In the genomic region with DNA sequence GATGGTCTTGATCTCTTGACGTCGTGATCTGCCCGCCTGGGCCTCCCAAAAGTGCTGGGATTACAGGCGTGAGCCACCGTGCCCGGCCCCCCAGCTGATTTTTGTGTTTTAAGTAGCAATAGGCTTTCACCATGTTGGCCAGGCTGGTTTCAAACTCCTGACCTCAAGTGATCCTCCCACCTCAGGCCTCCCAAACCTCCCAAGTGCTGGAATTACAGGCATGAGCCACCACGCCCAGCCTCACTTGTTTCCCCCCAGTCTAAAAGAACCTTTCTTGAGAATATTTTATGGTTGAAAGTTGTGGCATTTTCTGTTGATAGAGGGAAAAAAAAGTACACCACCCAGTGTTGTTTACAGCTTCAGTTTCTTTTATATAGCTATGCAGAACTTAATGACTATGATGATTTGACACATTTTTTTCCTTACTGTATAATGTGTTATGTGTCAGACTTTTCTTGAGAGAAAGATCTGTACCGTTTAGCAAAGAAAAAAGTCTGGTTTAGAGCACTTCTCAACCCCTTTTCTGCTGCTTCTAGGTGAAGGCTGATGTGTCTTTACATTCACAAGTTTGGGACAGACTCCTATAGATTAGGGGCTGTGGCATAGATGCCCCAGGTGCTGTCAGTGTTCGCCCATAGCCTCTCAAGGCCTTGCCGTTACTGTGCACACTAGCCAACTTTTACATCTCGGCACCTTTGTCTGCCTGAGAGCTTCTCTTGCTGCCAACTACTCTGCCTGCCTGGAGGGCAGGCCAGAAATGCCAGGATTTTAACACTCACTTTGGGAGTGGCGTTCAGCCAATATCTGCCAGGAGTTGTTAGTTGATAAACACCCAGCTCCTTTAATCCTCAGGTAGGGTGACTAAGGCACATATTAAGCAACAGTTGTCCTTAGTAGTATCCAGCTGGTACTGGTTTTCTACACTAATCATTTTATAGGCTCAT, we compare ENCODE assay signal across 13 cellular contexts. TPM values are rescaled to one million over a fixed set of nuclear protein-coding genes. Genes with fewer than 3 reads are reported as not detected.
DNase-seq lines count a peak whose midpoint lies in the region; ATAC-seq and TF ChIP-seq lines count a peak whose summit lies in the region.
"Had no signal": no experiment of that assay in that cellular context is flagged by ENCODE, and none has a peak within 500 bp of the region (broad histone marks: within the 10 kb centered on the region; RNA-seq: fewer than 3 reads in every experiment).

No MANE protein-coding gene starts in this region.

- no peak overlapping the region for H3K4me3 ChIP-seq in esophagus squamous epithelium
- no peak overlapping the region for H3K4me3 ChIP-seq in psoas muscle
- H3K4me3 ChIP-seq: testis had no signal

- peaks cover 20% of the 10 kb centered on the region for H3K36me3 Mint-ChIP-seq in HFFc6 (ENCODE audit: low read depth)
- H3K36me3 Mint-ChIP-seq in stimulated activated effector memory CD8-positive, alpha-beta T cell treated with anti-CD3 and anti-CD28 coated beads, Interleukin-12 subunit alpha, Interleukin-12 subunit beta, amount 100 ng/mL, for 72 hours: peaks cover 10% of the 10 kb centered on the region

- ATAC-seq in psoas muscle (peak; percentile 57 to 91 (median 72)), GM21390 (IDR thresholded peaks at IDR 0.05; ENCODE audit: unreplicated experiment) (no peak), GM18511 (IDR thresholded peaks at IDR 0.05; ENCODE audit: unreplicated experiment) (no peak)
- no peak for ATAC-seq in stimulated activated effector memory CD8-positive, alpha-beta T cell treated with anti-CD3 and anti-CD28 coated beads, Interleukin-12 subunit alpha, Interleukin-12 subunit beta, amount 100 ng/mL, for 72 hours
- ATAC-seq: activated T-cell treated with anti-CD3 and anti-CD28 coated beads, Interleukin-2, amount 50 U/mL, for 72 hours; T-helper 17 cell had no signal

- H3K4me3 Mint-ChIP-seq in HFFc6: no peak overlapping the region
- no peak overlapping the region for H3K4me3 Mint-ChIP-seq in stimulated activated effector memory CD8-positive, alpha-beta T cell treated with anti-CD3 and anti-CD28 coated beads, Interleukin-12 subunit alpha, Interleukin-12 subunit beta, amount 100 ng/mL, for 72 hours
- H3K4me3 Mint-ChIP-seq: activated T-cell treated with anti-CD3 and anti-CD28 coated beads, Interleukin-2, amount 50 U/mL, for 72 hours; T-helper 17 cell had no signal

- intact Hi-C loops in esophagus squamous epithelium (cut with DNase I): no loop called here
- intact Hi-C loops in psoas muscle (cut with DNase I): no loop called here

- H3K27me3 ChIP-seq in esophagus squamous epithelium (no peaks in the 10 kb centered on the region), psoas muscle (ENCODE audit: insufficient read depth in 3 of 3, low read length in 2 of 3) (no peaks in the 10 kb centered on the region)
- H3K27me3 ChIP-seq: testis had no signal

- H3K9me3 Mint-ChIP-seq in HFFc6: no peaks in the 10 kb centered on the region
- no peaks in the 10 kb centered on the region for H3K9me3 Mint-ChIP-seq in stimulated activated effector memory CD8-positive, alpha-beta T cell treated with anti-CD3 and anti-CD28 coated beads, Interleukin-12 subunit alpha, Interleukin-12 subunit beta, amount 100 ng/mL, for 72 hours
- H3K9me3 Mint-ChIP-seq: activated T-cell treated with anti-CD3 and anti-CD28 coated beads, Interleukin-2, amount 50 U/mL, for 72 hours had no signal

- peaks cover 19% of the 10 kb centered on the region for H3K4me1 Mint-ChIP-seq in HFFc6 (ENCODE audit: low read depth)
- H3K4me1 Mint-ChIP-seq in stimulated activated effector memory CD8-positive, alpha-beta T cell treated with anti-CD3 and anti-CD28 coated beads, Interleukin-12 subunit alpha, Interleukin-12 subunit beta, amount 100 ng/mL, for 72 hours: peaks cover 6% of the 10 kb centered on the region

- peaks cover 0 to 16% (median 0%) of the 10 kb centered on the region in 3 donors for H3K36me3 ChIP-seq in esophagus squamous epithelium
- peaks cover 0 to 6% of the 10 kb centered on the region in 2 donors for H3K36me3 ChIP-seq in psoas muscle (ENCODE audit: insufficient read depth in 1 of 2, low read depth in 1 of 2)

- 65% methylated on average over 6 to 12 of the region's 12 CpGs for WGBS in esophagus squamous epithelium, 2 donors
- WGBS in psoas muscle, 3 donors: 77 to 83% (median 78%) methylated on average over 12 of the region's 12 CpGs

- peaks cover 3% of the 10 kb centered on the region for H3K27me3 Mint-ChIP-seq in HFFc6 (ENCODE audit: insufficient read depth)
- H3K27me3 Mint-ChIP-seq: T-helper 17 cell had no signal

- TF ChIP-seq CTCF in HFFc6 (IDR thresholded peaks at IDR 0.05) (no peak), esophagus squamous epithelium (IDR thresholded peaks at IDR 0.05) (no peak), psoas muscle (IDR thresholded peaks at IDR 0.05) (no peak)

- TF ChIP-seq POLR2A in esophagus squamous epithelium (IDR thresholded peaks at IDR 0.05): no peak

- H3K27ac ChIP-seq in esophagus squamous epithelium (peak overlapping the region in 3 of 4 donors; percentile 47 to 58 (median 56)), psoas muscle (no peak overlapping the region)
- H3K27ac ChIP-seq: testis had no signal

- no peaks in the 10 kb centered on the region for H3K9me3 ChIP-seq in esophagus squamous epithelium
- no peaks in the 10 kb centered on the region for H3K9me3 ChIP-seq in psoas muscle
- H3K9me3 ChIP-seq: testis had no signal

- H3K27ac Mint-ChIP-seq in HFFc6: peak overlapping the region; percentile 59; the same call in 1 of the 2 replicates
- no peak overlapping the region for H3K27ac Mint-ChIP-seq in stimulated activated effector memory CD8-positive, alpha-beta T cell treated with anti-CD3 and anti-CD28 coated beads, Interleukin-12 subunit alpha, Interleukin-12 subunit beta, amount 100 ng/mL, for 72 hours
- H3K27ac Mint-ChIP-seq: activated T-cell treated with anti-CD3 and anti-CD28 coated beads, Interleukin-2, amount 50 U/mL, for 72 hours; T-helper 17 cell had no signal

- H3K4me1 ChIP-seq in esophagus squamous epithelium (peaks cover 0 to 25% (median 10%) of the 10 kb centered on the region in 3 donors), psoas muscle (peaks cover 7% of the 10 kb centered on the region)
- H3K4me1 ChIP-seq: testis had no signal

- DNase-seq in HFFc6 (no peak), OCI-M1 (lab: John Stamatoyannopoulos, UW) (peak; percentile 52), esophagus squamous epithelium (lab: John Stamatoyannopoulos, UW) (no peak), psoas muscle (no peak), T-helper 1 cell (no peak)
- DNase-seq in stimulated activated effector memory CD8-positive, alpha-beta T cell treated with anti-CD3 and anti-CD28 coated beads, Interleukin-12 subunit alpha, Interleukin-12 subunit beta, amount 100 ng/mL, for 72 hours (ENCODE audit: low spot score in 2 of 2): no peak
- DNase-seq: activated T-cell treated with anti-CD3 and anti-CD28 coated beads, Interleukin-2, amount 50 U/mL, for 72 hours; cerebellar nuclear complex; EL; T-helper 17 cell; testis had no signal

RNA-seq across cellular contexts. Expression of gene KCTD4, which starts 33.0 kb away (rescaled TPM):
- 1 to 10 TPM in 4 of 6 experiments, under 1 TPM in 2; 0.73 to 4.5 (median 1.1) TPM for total RNA-seq in HFFc6 (2021; fragmentation: NEBNext Ultra II Directional; extraction: Animal tissue kit (Norgen Biotek cat#: 25700))
- total RNA-seq in esophagus squamous epithelium: not detected
- total RNA-seq in psoas muscle: not detected
- polyA plus RNA-seq in psoas muscle: under 1 TPM in 1 of 3 donors, not detected in 2; 0.08 TPM
- total RNA-seq: activated T-cell treated with anti-CD3 and anti-CD28 coated beads, Interleukin-2, amount 50 U/mL, for 72 hours; T-helper 17 cell; testis had no signal

RNA-seq across cellular contexts. Expression of gene GTF2F2, which starts 47.6 kb away (rescaled TPM):
- 10 to 100 TPM; 22.9 to 31.5 (median 24.7) TPM for total RNA-seq in HFFc6 (2021; fragmentation: NEBNext Ultra II Directional; extraction: Animal tissue kit (Norgen Biotek cat#: 25700))
- total RNA-seq in esophagus squamous epithelium (10 to 100 TPM in 3 of 4 donors, 1 to 10 TPM in 1; 9.4 to 23.3 (median 19.6) TPM), psoas muscle (10 to 100 TPM; 12.9 to 23.2 (median 15.4) TPM)
- polyA plus RNA-seq in psoas muscle: 10 to 100 TPM; 19.2 to 23.5 (median 23.0) TPM

Comparison
In these comparisons a context has a peak if more than half of its experiments do, and no peak if none do; other contexts are left out.
1. ATAC-seq: peak in psoas muscle (4 of 4); none in GM21390 (single experiment), GM18511 (single experiment) and stimulated activated effector memory CD8-positive, alpha-beta T cell treated with anti-CD3 and anti-CD28 coated beads, Interleukin-12 subunit alpha, Interleukin-12 subunit beta, amount 100 ng/mL, for 72 hours (single experiment).